ENCODE assay signal across 11 cellular contexts in genomic region chr1:246794261-246795093, GRCh38.
DNase-seq lines count a peak whose midpoint lies in the region; ATAC-seq, FAIRE-seq and TF ChIP-seq lines count a peak whose summit lies in the region.
"Had no signal": no experiment of that assay in that cellular context is flagged by ENCODE, and none has a peak within 500 bp of the region (broad histone marks: within the 10 kb centered on the region; RNA-seq: fewer than 3 reads in every experiment).

No MANE protein-coding gene starts in this region.

- no CpG with 5 or more reads among the region's 18 CpGs for WGBS in neuronal stem cell (ENCODE audit: extremely low coverage in 2 of 2, insufficient read length in 2 of 2, insufficient replicate concordance in 1 of 2), 2 donors

- H3K18ac ChIP-seq in neuronal stem cell (ENCODE audit: low read length): peak overlapping the region; percentile 0

- no peak overlapping the region for H2BK15ac ChIP-seq in neuronal stem cell (ENCODE audit: low read length)

- FAIRE-seq in GM19239 (lab: Jason Lieb, UNC): no peak

- peak overlapping the region; percentile 2 for H2AFZ ChIP-seq in fibroblast of lung (ENCODE audit: low read length)
- H2AFZ ChIP-seq in neuronal stem cell (ENCODE audit: low read length): no peak overlapping the region

- H3K36me3 ChIP-seq in fibroblast of lung (ENCODE audit: control insufficient read depth, insufficient read depth, low read length) (no peaks in the 10 kb centered on the region), neuronal stem cell (replicated peaks in 1 of 2; ENCODE audit: control insufficient read depth in 2 of 2, insufficient read depth in 2 of 2, low read length in 2 of 2) (no peaks in the 10 kb centered on the region)

- H3K4me3 ChIP-seq in fibroblast of lung (replicated peaks in 1 of 4; ENCODE audit: control extremely low read depth in 1 of 4, insufficient read depth in 1 of 4, low read depth in 3 of 4, low read length in 4 of 4) (no peak overlapping the region), neuronal stem cell (ENCODE audit: low read length in 2 of 2) (no peak overlapping the region)

- peak overlapping the region; percentile 93 for H2BK12ac ChIP-seq in neuronal stem cell (ENCODE audit: low read length)

- no peak for ATAC-seq in HG02884 (IDR thresholded peaks at IDR 0.05; ENCODE audit: unreplicated experiment)

- H2BK120ac ChIP-seq in neuronal stem cell (ENCODE audit: low read depth, low read length): no peak overlapping the region

- H3K9me3 ChIP-seq in fibroblast of lung (ENCODE audit: control insufficient read depth, insufficient read depth, low read depth, low read length): no peaks in the 10 kb centered on the region
- peaks cover 2 to 3% of the 10 kb centered on the region in 2 donors for H3K9me3 ChIP-seq in neuronal stem cell (replicated peaks in 1 of 2; ENCODE audit: control insufficient read depth in 2 of 2, insufficient read depth in 1 of 2, low read depth in 1 of 2, low read length in 2 of 2)

- peak overlapping the region; percentile 63 for H2AK5ac ChIP-seq in neuronal stem cell (ENCODE audit: low read depth, low read length)

- no peak for TF ChIP-seq CTCF in fibroblast of lung (conservative IDR thresholded peaks at IDR 0.05 in 1 of 2, IDR thresholded peaks at IDR 0.05 in 1 of 2; ENCODE audit: low read depth in 1 of 2, low read length in 2 of 2)

- H4K91ac ChIP-seq in neuronal stem cell (ENCODE audit: low read depth, low read length, poor library complexity): no peak overlapping the region

- no peak overlapping the region for H4K8ac ChIP-seq in neuronal stem cell (ENCODE audit: low read depth, low read length)

- no peaks in the 10 kb centered on the region for H3K79me2 ChIP-seq in fibroblast of lung (ENCODE audit: control insufficient read depth, insufficient read depth, low read length)

- peak; percentile 59 for DNase-seq in DMS 273 (lab: John Stamatoyannopoulos, UW; ENCODE audit: unreplicated experiment)
- DNase-seq in DMS 273 treated with DMSO at 0.1 percent for 48 hours (lab: John Stamatoyannopoulos, UW): no peak
- peak; percentile 62 for DNase-seq in NCI-H82 (lab: John Stamatoyannopoulos, UW)
- peak; percentile 6 to 60 for DNase-seq in fibroblast of lung (ENCODE audit: low read depth in 2 of 2)
- no peak for DNase-seq in neuronal stem cell (ENCODE audit: low spot score)
- DNase-seq in activated naive CD4-positive, alpha-beta T cell treated with anti-CD3 and anti-CD28 coated beads, Interleukin-2, amount 50 U/mL, for 16 hours: no peak
- DNase-seq in GM19239 (ENCODE audit: insufficient read length, low spot score): no peak
- DNase-seq: activated T-cell treated with anti-CD3 and anti-CD28 coated beads, Interleukin-2, amount 50 U/mL, for 48 hours; NCI-H187 treated with DMSO at 0.1 percent for 48 hours had no signal

- peaks cover 3% of the 10 kb centered on the region for H3K4me1 ChIP-seq in fibroblast of lung (ENCODE audit: control insufficient read depth, extremely low read depth, insufficient read depth, low read length)
- H3K4me1 ChIP-seq in neuronal stem cell (ENCODE audit: control insufficient read depth in 2 of 2, insufficient read depth in 1 of 2, low read depth in 1 of 2, low read length in 2 of 2): peaks cover 17 to 25% of the 10 kb centered on the region in 2 donors

- H3K27me3 ChIP-seq in fibroblast of lung (ENCODE audit: control insufficient read depth, insufficient read depth, low read length) (no peaks in the 10 kb centered on the region), neuronal stem cell (ENCODE audit: control insufficient read depth in 3 of 3, insufficient read depth in 3 of 3, low read depth in 1 of 3, low read length in 3 of 3) (peaks cover 0 to 10% (median 0%) of the 10 kb centered on the region in 3 experiments)

- peak overlapping the region; percentile 68 for H3K4me2 ChIP-seq in fibroblast of lung (ENCODE audit: extremely low read depth, insufficient read depth, low read length)
- no peak overlapping the region for H3K4me2 ChIP-seq in neuronal stem cell (ENCODE audit: insufficient read depth, low read length, poor library complexity, severe bottlenecking)

- H3K4ac ChIP-seq in neuronal stem cell (ENCODE audit: low read length): no peak overlapping the region

- no peak overlapping the region for H3K14ac ChIP-seq in neuronal stem cell (ENCODE audit: low read length)

- H3K79me1 ChIP-seq in neuronal stem cell (ENCODE audit: low read depth, low read length): no peaks in the 10 kb centered on the region

- H3K23ac ChIP-seq in neuronal stem cell (ENCODE audit: low read depth, low read length, poor library complexity): no peak overlapping the region

- no peaks in the 10 kb centered on the region for H4K20me1 ChIP-seq in fibroblast of lung (ENCODE audit: control insufficient read depth, extremely low read depth, insufficient read depth, low read length)

- no peak overlapping the region for H3K9ac ChIP-seq in fibroblast of lung (ENCODE audit: insufficient read depth, low read length)
- H3K9ac ChIP-seq in neuronal stem cell (ENCODE audit: low read depth, low read length, poor library complexity): peak overlapping the region; percentile 34

- H3K27ac ChIP-seq in fibroblast of lung (ENCODE audit: insufficient read depth, low read length) (no peak overlapping the region), neuronal stem cell (replicated peaks; ENCODE audit: low read length) (no peak overlapping the region)
- H3K27ac ChIP-seq: 22Rv1 had no signal

- no peak overlapping the region for H2BK5ac ChIP-seq in neuronal stem cell (ENCODE audit: low read length)

Comparison
In these comparisons a context has a peak if more than half of its experiments do, and no peak if none do; other contexts are left out.
1. DNase-seq: peak in DMS 273 (single experiment), NCI-H82 (single experiment) and fibroblast of lung (2 of 2); none in DMS 273 treated with DMSO at 0.1 percent for 48 hours (single experiment), neuronal stem cell (single experiment), activated naive CD4-positive, alpha-beta T cell treated with anti-CD3 and anti-CD28 coated beads, Interleukin-2, amount 50 U/mL, for 16 hours (single experiment) and GM19239 (single experiment).